ENCODE assay signal across 20 cellular contexts in the genomic region with DNA sequence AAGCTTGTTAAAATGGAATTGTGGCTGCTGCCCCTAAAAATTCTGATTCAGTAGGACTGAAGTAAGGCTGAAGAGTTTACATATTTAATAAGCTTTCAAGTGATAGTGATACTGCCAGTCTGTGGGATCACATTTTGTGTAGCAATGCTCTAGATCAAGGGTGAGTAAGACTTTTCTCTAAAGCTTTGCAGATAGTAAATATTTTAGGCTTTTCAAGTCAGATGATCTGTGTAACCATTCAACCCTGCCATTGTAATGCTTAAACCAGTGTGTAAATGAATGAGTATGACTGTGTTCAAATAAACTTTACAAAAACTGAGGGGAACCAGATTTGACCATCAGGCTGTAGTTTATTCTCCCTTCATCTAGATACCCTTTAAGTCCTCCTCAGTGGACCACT.
A peak's percentile ranks its signal among the peaks of the same experiment; 100 is the strongest.
DNase-seq lines count a peak whose midpoint lies in the region; ATAC-seq and TF ChIP-seq lines count a peak whose summit lies in the region.
"Had no signal": no experiment of that assay in that cellular context is flagged by ENCODE, and none has a peak within 500 bp of the region (broad histone marks: within the 10 kb centered on the region; RNA-seq: fewer than 3 reads in every experiment).

No MANE protein-coding gene starts in this region.

- POLR2A ChIA-PET in activated CD4-positive, alpha-beta memory T cell treated with anti-CD3 and anti-CD28 coated beads for 36 hours (lab: Charles Lee) = no interaction called here
- POLR2A ChIA-PET in activated CD4-positive, alpha-beta memory T cell treated with anti-CD3 and anti-CD28 coated beads, Interleukin-2, amount 10 ng/mL, durations not matched to agents 7 days and 5 days (lab: Charles Lee) = no interaction called here
- POLR2A ChIA-PET in T-cell (lab: Charles Lee) = no interaction called here

- H3K27ac Mint-ChIP-seq in activated CD4-positive, alpha-beta memory T cell treated with anti-CD3 and anti-CD28 coated beads for 36 hours = peak overlapping the region; percentile 8
- H3K27ac Mint-ChIP-seq in activated CD4-positive, alpha-beta memory T cell treated with anti-CD3 and anti-CD28 coated beads, Interleukin-2, amount 10 ng/mL, durations not matched to agents 7 days and 5 days = no peak overlapping the region
- no peak overlapping the region for H3K27ac Mint-ChIP-seq in T-cell
- H3K27ac Mint-ChIP-seq: activated B cell treated with CpG ODN at 0.5 μM for 24 hours, nephron progenitor cell had no signal

- H3K27me3 ChIP-seq in hepatocyte = no peaks in the 10 kb centered on the region
- H3K27me3 ChIP-seq in stomach = no peaks in the 10 kb centered on the region
- H3K27me3 ChIP-seq: body of pancreas, Peyer's patch, thyroid gland had no signal

- H3K27ac ChIP-seq in hepatocyte (peak overlapping the region; percentile 53), stomach (peak overlapping the region in 3 of 5 donors; percentile 1 to 35 (median 18))
- H3K27ac ChIP-seq: 22Rv1, body of pancreas, Peyer's patch, thyroid gland had no signal

- no peak for DNase-seq in activated CD4-positive, alpha-beta memory T cell treated with anti-CD3 and anti-CD28 coated beads for 36 hours
- DNase-seq in activated CD4-positive, alpha-beta memory T cell treated with anti-CD3 and anti-CD28 coated beads, Interleukin-2, amount 10 ng/mL, durations not matched to agents 7 days and 5 days = no peak
- DNase-seq in cardiac fibroblast (ENCODE audit: low read depth in 2 of 2) (peak; percentile 9 to 35), hepatocyte (ENCODE audit: low spot score) (no peak), stomach (no peak), T-cell (no peak)
- no peak for DNase-seq in activated CD4-positive, alpha-beta T cell treated with anti-CD3 and anti-CD28 coated beads, Interleukin-2, amount 50 U/mL, for 48 hours
- DNase-seq: activated B cell treated with CpG ODN at 0.5 μM for 24 hours; activated naive CD4-positive, alpha-beta T cell; NCI-H2029 treated with DMSO at 0.1 percent for 48 hours; NCI-H526 treated with DMSO at 0.1 percent for 48 hours; nephron progenitor cell; Peyer's patch; T-helper 1 cell; thyroid gland had no signal

- no peaks in the 10 kb centered on the region for H3K9me2 ChIP-seq in hepatocyte (replicated peaks; ENCODE audit: insufficient read depth)

- no peak overlapping the region for H3K4me2 ChIP-seq in hepatocyte

- ATAC-seq in T-cell (replicated peaks in 1 of 4) (no peak), HG02642 (IDR thresholded peaks at IDR 0.05; ENCODE audit: poor library complexity, unreplicated experiment) (no peak)
- ATAC-seq: body of pancreas had no signal

- no peaks in the 10 kb centered on the region for H3K9me3 Mint-ChIP-seq in activated CD4-positive, alpha-beta memory T cell treated with anti-CD3 and anti-CD28 coated beads for 36 hours
- H3K9me3 Mint-ChIP-seq in activated CD4-positive, alpha-beta memory T cell treated with anti-CD3 and anti-CD28 coated beads, Interleukin-2, amount 10 ng/mL, durations not matched to agents 7 days and 5 days = no peaks in the 10 kb centered on the region
- H3K9me3 Mint-ChIP-seq in T-cell = no peaks in the 10 kb centered on the region
- H3K9me3 Mint-ChIP-seq: activated B cell treated with CpG ODN at 0.5 μM for 24 hours, nephron progenitor cell had no signal

- no peak overlapping the region for H3K4me3 ChIP-seq in cardiac fibroblast (replicated peaks in 1 of 2; ENCODE audit: low read depth in 2 of 2, low read length in 2 of 2)
- H3K4me3 ChIP-seq in hepatocyte = no peak overlapping the region
- no peak overlapping the region for H3K4me3 ChIP-seq in stomach
- H3K4me3 ChIP-seq: body of pancreas, HAP-1, Peyer's patch, skin epidermis, thyroid gland had no signal

- H3K4me1 ChIP-seq in hepatocyte (ENCODE audit: insufficient read depth) (peaks cover 12% of the 10 kb centered on the region), stomach (peaks cover 0 to 28% (median 14%) of the 10 kb centered on the region in 4 donors)
- H3K4me1 ChIP-seq: HAP-1, Peyer's patch, thyroid gland had no signal

- intact Hi-C loops in activated CD4-positive, alpha-beta memory T cell treated with anti-CD3 and anti-CD28 coated beads for 36 hours (cut with micrococcal nuclease) = no loop called here
- intact Hi-C loops in stomach (cut with DNase I; ENCODE audit: low total_unique reads) = no loop called here

- no peak for TF ChIP-seq POLR2A in stomach (IDR thresholded peaks at IDR 0.05)

- peaks cover 22% of the 10 kb centered on the region for H3K36me3 Mint-ChIP-seq in activated CD4-positive, alpha-beta memory T cell treated with anti-CD3 and anti-CD28 coated beads for 36 hours
- H3K36me3 Mint-ChIP-seq in activated CD4-positive, alpha-beta memory T cell treated with anti-CD3 and anti-CD28 coated beads, Interleukin-2, amount 10 ng/mL, durations not matched to agents 7 days and 5 days (ENCODE audit: low read depth) = peaks cover 41% of the 10 kb centered on the region
- peaks cover 52% of the 10 kb centered on the region for H3K36me3 Mint-ChIP-seq in T-cell

- H3K36me3 ChIP-seq in hepatocyte (replicated peaks; ENCODE audit: insufficient read depth, low read depth) (no peaks in the 10 kb centered on the region), stomach (peaks cover 0 to 59% (median 50%) of the 10 kb centered on the region in 4 donors)
- H3K36me3 ChIP-seq: HAP-1 had no signal

- H3K4me1 Mint-ChIP-seq in activated CD4-positive, alpha-beta memory T cell treated with anti-CD3 and anti-CD28 coated beads for 36 hours (ENCODE audit: low read depth) = peaks cover 5% of the 10 kb centered on the region
- peaks cover 19% of the 10 kb centered on the region for H3K4me1 Mint-ChIP-seq in activated CD4-positive, alpha-beta memory T cell treated with anti-CD3 and anti-CD28 coated beads, Interleukin-2, amount 10 ng/mL, durations not matched to agents 7 days and 5 days
- peaks cover 6 to 7% (median 7%) of the 10 kb centered on the region in 3 donors for H3K4me1 Mint-ChIP-seq in T-cell

- H2AFZ ChIP-seq in hepatocyte = no peak overlapping the region

- H3K9me3 ChIP-seq in hepatocyte (ENCODE audit: low read depth) (no peaks in the 10 kb centered on the region), stomach (no peaks in the 10 kb centered on the region)
- H3K9me3 ChIP-seq: body of pancreas, HAP-1, Peyer's patch, thyroid gland had no signal

- no peak overlapping the region for H3K4me3 Mint-ChIP-seq in activated CD4-positive, alpha-beta memory T cell treated with anti-CD3 and anti-CD28 coated beads for 36 hours
- no peak overlapping the region for H3K4me3 Mint-ChIP-seq in activated CD4-positive, alpha-beta memory T cell treated with anti-CD3 and anti-CD28 coated beads, Interleukin-2, amount 10 ng/mL, durations not matched to agents 7 days and 5 days
- no peak overlapping the region for H3K4me3 Mint-ChIP-seq in T-cell
- H3K4me3 Mint-ChIP-seq: activated B cell treated with CpG ODN at 0.5 μM for 24 hours, nephron progenitor cell had no signal

- TF ChIP-seq EP300 in stomach (IDR thresholded peaks at IDR 0.05) = no peak

- H3K79me2 ChIP-seq in hepatocyte = no peaks in the 10 kb centered on the region

- CTCF ChIA-PET in activated CD4-positive, alpha-beta memory T cell treated with anti-CD3 and anti-CD28 coated beads for 36 hours (lab: Charles Lee) = interaction anchor here (1.0 kb wide), 1 partner anchor 13 kb away, joined by 3 read pairs; no protein-coding TSS in a partner anchor
- CTCF ChIA-PET in activated CD4-positive, alpha-beta memory T cell treated with anti-CD3 and anti-CD28 coated beads, Interleukin-2, amount 10 ng/mL, durations not matched to agents 7 days and 5 days (lab: Charles Lee) = interaction anchor here (1.2 kb wide), 1 partner anchor 19 kb away, joined by 7 read pairs; no protein-coding TSS in a partner anchor
- CTCF ChIA-PET in T-cell (lab: Charles Lee) = interaction anchor here (0.6 to 0.9 kb wide), 4 partner anchors 34 to 117 kb away, joined by 3 read pairs; no protein-coding TSS in a partner anchor

- no peaks in the 10 kb centered on the region for H4K20me1 ChIP-seq in hepatocyte (ENCODE audit: insufficient read depth, poor library complexity, severe bottlenecking)

- TF ChIP-seq CTCF in cardiac fibroblast (IDR thresholded peaks at IDR 0.05; ENCODE audit: low read depth, low read length) = no peak
- TF ChIP-seq CTCF in hepatocyte (IDR thresholded peaks at IDR 0.05; ENCODE audit: poor library complexity) = no peak
- no peak for TF ChIP-seq CTCF in stomach (IDR thresholded peaks at IDR 0.05)

- H3K27me3 Mint-ChIP-seq in activated CD4-positive, alpha-beta memory T cell treated with anti-CD3 and anti-CD28 coated beads for 36 hours = no peaks in the 10 kb centered on the region
- H3K27me3 Mint-ChIP-seq in activated CD4-positive, alpha-beta memory T cell treated with anti-CD3 and anti-CD28 coated beads, Interleukin-2, amount 10 ng/mL, durations not matched to agents 7 days and 5 days = no peaks in the 10 kb centered on the region
- no peaks in the 10 kb centered on the region for H3K27me3 Mint-ChIP-seq in T-cell
- H3K27me3 Mint-ChIP-seq: activated B cell treated with CpG ODN at 0.5 μM for 24 hours had no signal

Comparison
In these comparisons a context has a peak if more than half of its experiments do, and no peak if none do; other contexts are left out.
1. DNase-seq: peak in cardiac fibroblast (2 of 2); none in activated CD4-positive, alpha-beta memory T cell treated with anti-CD3 and anti-CD28 coated beads for 36 hours (single experiment), activated CD4-positive, alpha-beta memory T cell treated with anti-CD3 and anti-CD28 coated beads, Interleukin-2, amount 10 ng/mL, durations not matched to agents 7 days and 5 days (single experiment), hepatocyte (single experiment), stomach (single experiment), activated CD4-positive, alpha-beta T cell treated with anti-CD3 and anti-CD28 coated beads, Interleukin-2, amount 50 U/mL, for 48 hours (0 of 2) and T-cell (0 of 34).